Comparison of ENCODE assay signal across 23 cellular contexts in the genomic region with DNA sequence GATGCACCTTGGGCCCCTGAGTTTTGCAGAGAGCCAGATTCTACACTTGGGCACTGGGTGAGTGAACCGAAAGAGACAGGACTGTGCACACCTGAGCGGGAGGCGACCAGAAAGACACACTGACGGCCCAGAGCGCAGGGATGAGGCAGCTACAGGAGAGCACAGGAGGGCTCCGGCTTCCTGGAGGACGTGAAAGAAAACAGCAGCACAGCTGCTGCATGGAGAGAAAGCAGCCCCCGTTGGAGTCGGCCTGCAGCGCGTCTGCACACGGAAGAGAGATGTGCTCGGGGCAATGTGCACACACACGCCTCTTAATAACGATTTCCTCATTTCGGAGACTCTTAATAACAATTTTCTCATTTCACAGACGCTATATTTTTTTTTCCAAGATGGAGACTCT.
"Had no signal": no experiment of that assay in that cellular context is flagged by ENCODE, and none has a peak within 500 bp of the region (broad histone marks: within the 10 kb centered on the region; RNA-seq: fewer than 3 reads in every experiment).

No MANE protein-coding gene starts in this region.

- H3K27ac ChIP-seq: Peyer's patch, RWPE1 had no signal

- H3K4me1 ChIP-seq: Peyer's patch had no signal

- H3K9me3 ChIP-seq: Peyer's patch had no signal

- FAIRE-seq: TTC549 had no signal

- ATAC-seq: activated T-helper 17 cell treated with anti-CD3 and anti-CD28 coated beads, Interleukin-2, amount 50 U/mL, for 72 hours had no signal

- DNase-seq: activated B cell treated with CpG ODN at 0.5 μM for 24 hours; activated CD4-positive, alpha-beta memory T cell treated with anti-CD3 and anti-CD28 coated beads, Interleukin-2, amount 10 ng/mL, durations not matched to agents 7 days and 5 days; activated CD4-positive, alpha-beta T cell treated with anti-CD3 and anti-CD28 coated beads for 1 hour; activated CD4-positive, alpha-beta T cell treated with anti-CD3 and anti-CD28 coated beads, Interleukin-2, amount 10 ng/mL, durations not matched to agents 7 days and 5 days; activated gamma-delta T cell; activated naive CD4-positive, alpha-beta T cell treated with anti-CD3 and anti-CD28 coated beads, Interleukin-2, amount 10 ng/mL, durations not matched to agents 7 days and 5 days; activated naive CD8-positive, alpha-beta T cell treated with anti-CD3 and anti-CD28 coated beads for 36 hours; activated T-cell treated with anti-CD3 and anti-CD28 coated beads for 4 hours; activated T-cell treated with anti-CD3 and anti-CD28 coated beads, Interleukin-2, amount 50 U/mL, for 48 hours; Kasumi-1; NCI-H1105 treated with DMSO at 0.1 percent for 48 hours; NCI-H1436 treated with DMSO at 0.1 percent for 48 hours; NCI-H187; NCI-H2081; NCI-H446; NCI-H524; Peyer's patch; SHP77 treated with DMSO at 0.1 percent for 48 hours; T-helper 2 cell; T1000 had no signal

- H3K36me3 ChIP-seq: Peyer's patch had no signal

- H3K27me3 ChIP-seq: Peyer's patch had no signal

- H3K4me3 ChIP-seq: Peyer's patch had no signal
